In the genomic region with DNA sequence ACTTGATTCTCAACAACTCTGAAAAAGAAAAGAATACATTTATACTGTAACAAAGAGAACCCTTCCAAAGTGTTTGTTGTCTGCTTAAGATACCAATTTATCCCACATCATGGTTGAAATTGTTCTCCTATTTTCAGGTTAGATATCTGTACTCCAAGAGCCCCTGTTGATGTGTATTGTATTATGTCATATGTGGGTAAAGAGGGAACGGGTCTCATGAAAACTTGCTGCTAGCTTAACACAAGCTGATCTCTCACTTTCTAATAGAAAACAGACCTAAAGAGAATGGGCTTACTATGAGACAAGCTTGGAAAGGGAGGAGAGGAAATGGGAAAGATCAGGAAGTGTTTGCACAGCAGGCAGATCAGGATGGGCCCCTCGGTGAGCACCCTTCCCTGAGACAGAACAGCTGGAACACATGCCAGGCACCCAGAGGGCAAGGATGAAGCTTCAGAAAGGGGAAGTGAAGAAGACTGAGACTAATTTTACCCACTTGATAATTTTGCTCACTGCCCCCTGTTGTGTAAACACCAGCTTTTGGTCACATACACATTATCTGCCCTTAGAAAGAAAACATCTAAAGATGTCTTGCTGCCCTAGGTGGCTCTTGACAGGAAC, we compare ENCODE assay signal across 11 cellular contexts.
DNase-seq lines count a peak whose midpoint lies in the region; ATAC-seq and TF ChIP-seq lines count a peak whose summit lies in the region.
"Had no signal": no experiment of that assay in that cellular context is flagged by ENCODE, and none has a peak within 500 bp of the region (broad histone marks: within the 10 kb centered on the region; RNA-seq: fewer than 3 reads in every experiment).

No MANE protein-coding gene starts in this region.

- intact Hi-C loops in tibial artery (cut with DNase I; ENCODE audit: low total_unique reads): no loop called here

- no peak overlapping the region for H3K4me3 ChIP-seq in tibial artery
- H3K4me3 ChIP-seq: SJCRH30, stomach had no signal

- in situ Hi-C loops in GM13977 (cut with MboI; ENCODE audit: low pct_unique_long_range_greater_than_20kb, low sequenced_read_pairs, unreplicated experiment): no loop called here

- TF ChIP-seq CTCF in GM12872 (IDR thresholded peaks at IDR 0.05; ENCODE audit: insufficient read depth, low read depth, low read length) (peak; percentile 8; the same call in 1 of the 3 replicates), GM13977 (IDR thresholded peaks at IDR 0.05; ENCODE audit: extremely low read depth, insufficient read depth, missing control alignments) (no peak), tibial artery (IDR thresholded peaks at IDR 0.05) (no peak)

- DNase-seq in RPMI7951 (ENCODE audit: low read depth) (peak; percentile 21), GM13977 (ENCODE audit: low spot score) (no peak), tibial artery (no peak), NCI-H524 (lab: John Stamatoyannopoulos, UW) (no peak)
- no peak for DNase-seq in activated CD4-positive, alpha-beta T cell treated with anti-CD3 and anti-CD28 coated beads, Interleukin-2, amount 50 U/mL, for 48 hours
- DNase-seq: NCI-H1092, stomach had no signal

- peaks cover 0 to under 1% (median 0%) of the 10 kb centered on the region in 3 donors for H3K9me3 ChIP-seq in tibial artery
- H3K9me3 ChIP-seq: SJCRH30 had no signal

- no peaks in the 10 kb centered on the region for H3K36me3 ChIP-seq in tibial artery
- H3K36me3 ChIP-seq: SJCRH30, stomach had no signal

- no peak overlapping the region for H3K27ac ChIP-seq in tibial artery
- H3K27ac ChIP-seq: SJCRH30, stomach had no signal

- no peaks in the 10 kb centered on the region for H3K4me1 ChIP-seq in tibial artery
- H3K4me1 ChIP-seq: SJCRH30, stomach had no signal

- H3K27me3 ChIP-seq in tibial artery: no peaks in the 10 kb centered on the region
- H3K27me3 ChIP-seq: SJCRH30, stomach had no signal

- ATAC-seq in GM19468 (IDR thresholded peaks at IDR 0.05; ENCODE audit: extremely low read depth, unreplicated experiment): peak; percentile 59
- ATAC-seq in HG03060 (IDR thresholded peaks at IDR 0.05; ENCODE audit: low read depth, unreplicated experiment): peak; percentile 73
